In the genomic region with DNA sequence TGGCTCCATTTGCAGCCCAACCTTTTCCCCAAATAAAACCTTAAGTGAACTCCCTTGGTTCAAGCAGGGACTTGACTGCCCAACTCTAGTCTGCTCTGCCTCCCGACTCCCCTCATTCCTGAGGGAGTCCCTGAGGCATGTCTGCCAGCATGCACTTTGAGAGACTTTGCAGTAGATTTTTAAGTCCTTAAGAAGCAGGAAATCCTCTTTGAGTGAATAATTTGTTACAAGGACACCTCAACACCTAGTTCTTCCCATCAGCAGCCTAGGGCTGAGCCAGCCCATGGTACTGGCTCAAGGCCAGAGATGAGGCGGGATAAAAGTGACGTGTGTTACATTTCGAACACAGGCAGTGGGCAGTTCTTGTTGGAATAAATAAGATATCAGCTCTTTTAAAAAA, we compare ENCODE assay signal across 1 cellular context.
TF ChIP-seq lines count a peak whose summit lies in the region.

No MANE protein-coding gene starts in this region.

TF ChIP-seq in GM23338, 12 proteins besides CTCF, POLR2A, EP300 and RAD21 (continued from another document):
- TF ChIP-seq, protein P1, sequence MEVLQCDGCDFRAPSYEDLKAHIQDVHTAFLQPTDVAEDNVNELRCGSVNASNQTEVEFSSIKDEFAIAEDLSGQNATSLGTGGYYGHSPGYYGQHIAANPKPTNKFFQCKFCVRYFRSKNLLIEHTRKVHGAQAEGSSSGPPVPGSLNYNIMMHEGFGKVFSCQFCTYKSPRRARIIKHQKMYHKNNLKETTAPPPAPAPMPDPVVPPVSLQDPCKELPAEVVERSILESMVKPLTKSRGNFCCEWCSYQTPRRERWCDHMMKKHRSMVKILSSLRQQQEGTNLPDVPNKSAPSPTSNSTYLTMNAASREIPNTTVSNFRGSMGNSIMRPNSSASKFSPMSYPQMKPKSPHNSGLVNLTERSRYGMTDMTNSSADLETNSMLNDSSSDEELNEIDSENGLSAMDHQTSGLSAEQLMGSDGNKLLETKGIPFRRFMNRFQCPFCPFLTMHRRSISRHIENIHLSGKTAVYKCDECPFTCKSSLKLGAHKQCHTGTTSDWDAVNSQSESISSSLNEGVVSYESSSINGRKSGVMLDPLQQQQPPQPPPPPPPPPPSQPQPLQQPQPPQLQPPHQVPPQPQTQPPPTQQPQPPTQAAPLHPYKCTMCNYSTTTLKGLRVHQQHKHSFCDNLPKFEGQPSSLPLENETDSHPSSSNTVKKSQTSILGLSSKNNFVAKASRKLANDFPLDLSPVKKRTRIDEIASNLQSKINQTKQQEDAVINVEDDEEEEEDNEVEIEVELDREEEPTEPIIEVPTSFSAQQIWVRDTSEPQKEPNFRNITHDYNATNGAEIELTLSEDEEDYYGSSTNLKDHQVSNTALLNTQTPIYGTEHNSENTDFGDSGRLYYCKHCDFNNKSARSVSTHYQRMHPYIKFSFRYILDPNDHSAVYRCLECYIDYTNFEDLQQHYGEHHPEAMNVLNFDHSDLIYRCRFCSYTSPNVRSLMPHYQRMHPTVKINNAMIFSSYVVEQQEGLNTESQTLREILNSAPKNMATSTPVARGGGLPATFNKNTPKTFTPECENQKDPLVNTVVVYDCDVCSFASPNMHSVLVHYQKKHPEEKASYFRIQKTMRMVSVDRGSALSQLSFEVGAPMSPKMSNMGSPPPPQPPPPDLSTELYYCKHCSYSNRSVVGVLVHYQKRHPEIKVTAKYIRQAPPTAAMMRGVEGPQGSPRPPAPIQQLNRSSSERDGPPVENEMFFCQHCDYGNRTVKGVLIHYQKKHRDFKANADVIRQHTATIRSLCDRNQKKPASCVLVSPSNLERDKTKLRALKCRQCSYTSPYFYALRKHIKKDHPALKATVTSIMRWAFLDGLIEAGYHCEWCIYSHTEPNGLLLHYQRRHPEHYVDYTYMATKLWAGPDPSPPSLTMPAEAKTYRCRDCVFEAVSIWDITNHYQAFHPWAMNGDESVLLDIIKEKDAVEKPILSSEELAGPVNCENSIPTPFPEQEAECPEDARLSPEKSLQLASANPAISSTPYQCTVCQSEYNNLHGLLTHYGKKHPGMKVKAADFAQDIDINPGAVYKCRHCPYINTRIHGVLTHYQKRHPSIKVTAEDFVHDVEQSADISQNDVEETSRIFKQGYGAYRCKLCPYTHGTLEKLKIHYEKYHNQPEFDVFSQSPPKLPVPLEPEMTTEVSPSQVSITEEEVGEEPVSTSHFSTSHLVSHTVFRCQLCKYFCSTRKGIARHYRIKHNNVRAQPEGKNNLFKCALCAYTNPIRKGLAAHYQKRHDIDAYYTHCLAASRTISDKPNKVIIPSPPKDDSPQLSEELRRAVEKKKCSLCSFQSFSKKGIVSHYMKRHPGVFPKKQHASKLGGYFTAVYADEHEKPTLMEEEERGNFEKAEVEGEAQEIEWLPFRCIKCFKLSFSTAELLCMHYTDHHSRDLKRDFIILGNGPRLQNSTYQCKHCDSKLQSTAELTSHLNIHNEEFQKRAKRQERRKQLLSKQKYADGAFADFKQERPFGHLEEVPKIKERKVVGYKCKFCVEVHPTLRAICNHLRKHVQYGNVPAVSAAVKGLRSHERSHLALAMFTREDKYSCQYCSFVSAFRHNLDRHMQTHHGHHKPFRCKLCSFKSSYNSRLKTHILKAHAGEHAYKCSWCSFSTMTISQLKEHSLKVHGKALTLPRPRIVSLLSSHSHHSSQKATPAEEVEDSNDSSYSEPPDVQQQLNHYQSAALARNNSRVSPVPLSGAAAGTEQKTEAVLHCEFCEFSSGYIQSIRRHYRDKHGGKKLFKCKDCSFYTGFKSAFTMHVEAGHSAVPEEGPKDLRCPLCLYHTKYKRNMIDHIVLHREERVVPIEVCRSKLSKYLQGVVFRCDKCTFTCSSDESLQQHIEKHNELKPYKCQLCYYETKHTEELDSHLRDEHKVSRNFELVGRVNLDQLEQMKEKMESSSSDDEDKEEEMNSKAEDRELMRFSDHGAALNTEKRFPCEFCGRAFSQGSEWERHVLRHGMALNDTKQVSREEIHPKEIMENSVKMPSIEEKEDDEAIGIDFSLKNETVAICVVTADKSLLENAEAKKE (CRISPR knock-in tag; IDR thresholded peaks at IDR 0.05): no peak
- TF ChIP-seq ZNF331 (CRISPR knock-in tag; IDR thresholded peaks at IDR 0.05; ENCODE audit: low read depth): no peak
